In genomic region chr17:50464736-50465135, GRCh38 we compare ENCODE assay signal across 22 cellular contexts. TPM values are rescaled to one million over a fixed set of nuclear protein-coding genes. Genes with fewer than 3 reads are reported as not detected.
"Had no signal": no experiment of that assay in that cellular context is flagged by ENCODE, and none has a peak within 500 bp of the region (broad histone marks: within the 10 kb centered on the region; RNA-seq: fewer than 3 reads in every experiment).

No MANE protein-coding gene starts in this region.

- H3K36me3 Mint-ChIP-seq: activated naive CD8-positive, alpha-beta T cell treated with anti-CD3 and anti-CD28 coated beads for 36 hours; WTC11 had no signal

- H3K9me3 Mint-ChIP-seq: activated CD4-positive, alpha-beta T cell treated with anti-CD3 and anti-CD28 coated beads, Interleukin-2, amount 10 ng/mL, durations not matched to agents 24 days and 14 days; activated naive CD8-positive, alpha-beta T cell treated with anti-CD3 and anti-CD28 coated beads for 36 hours; activated T-cell treated with anti-CD3 and anti-CD28 coated beads, Interleukin-2, amount 50 U/mL, for 4 hours; WTC11 had no signal

- ATAC-seq: activated T-cell treated with anti-CD3 and anti-CD28 coated beads, Interleukin-2, amount 50 U/mL, for 4 hours; PC-3; T-helper 17 cell; WTC11 had no signal

- H3K27ac ChIP-seq: brain microvascular endothelial cell, cardiac muscle cell had no signal

- H3K36me3 ChIP-seq: brain microvascular endothelial cell had no signal

- DNase-seq: activated CD4-positive, alpha-beta T cell treated with anti-CD3 and anti-CD28 coated beads for 1 hour; activated CD4-positive, alpha-beta T cell treated with anti-CD3 and anti-CD28 coated beads, Interleukin-2, amount 10 ng/mL, durations not matched to agents 24 days and 14 days; activated CD4-positive, alpha-beta T cell treated with anti-CD3 and anti-CD28 coated beads, Interleukin-2, amount 50 U/mL, for 48 hours; activated effector memory CD4-positive, alpha-beta T cell treated with anti-CD3 and anti-CD28 coated beads, Interleukin-2, amount 50 U/mL, for 16 hours; activated naive CD4-positive, alpha-beta T cell treated with Interleukin-2 at 50 U/mL for 16 hours; activated naive CD8-positive, alpha-beta T cell treated with anti-CD3 and anti-CD28 coated beads for 36 hours; activated T-cell treated with anti-CD3 and anti-CD28 coated beads, Interleukin-2, amount 50 U/mL, for 4 hours; brain microvascular endothelial cell; Karpas-422; MM.1S; NCI-H1436; NCI-H1694 treated with DMSO at 0.1 percent for 48 hours; NCI-H2029 treated with DMSO at 0.1 percent for 48 hours; NCI-H446; NCI-H524; NCI-H748 treated with DMSO at 0.1 percent for 48 hours; PC-3; SIG-M5; T-helper 17 cell; T-helper 9 cell had no signal

- H3K4me3 Mint-ChIP-seq: activated CD4-positive, alpha-beta T cell treated with anti-CD3 and anti-CD28 coated beads, Interleukin-2, amount 10 ng/mL, durations not matched to agents 24 days and 14 days; activated naive CD8-positive, alpha-beta T cell treated with anti-CD3 and anti-CD28 coated beads for 36 hours; activated T-cell treated with anti-CD3 and anti-CD28 coated beads, Interleukin-2, amount 50 U/mL, for 4 hours; T-helper 17 cell; WTC11 had no signal

- H3K27ac Mint-ChIP-seq: activated CD4-positive, alpha-beta T cell treated with anti-CD3 and anti-CD28 coated beads, Interleukin-2, amount 10 ng/mL, durations not matched to agents 24 days and 14 days; activated naive CD8-positive, alpha-beta T cell treated with anti-CD3 and anti-CD28 coated beads for 36 hours; T-helper 17 cell; WTC11 had no signal

- H3K4me3 ChIP-seq: cardiac muscle cell had no signal

- H3K4me1 Mint-ChIP-seq: activated naive CD8-positive, alpha-beta T cell treated with anti-CD3 and anti-CD28 coated beads for 36 hours had no signal

RNA-seq across cellular contexts. Expression of gene CHAD, which starts 3.9 kb away (rescaled TPM):
- total RNA-seq: activated CD4-positive, alpha-beta T cell treated with anti-CD3 and anti-CD28 coated beads, Interleukin-2, amount 10 ng/mL, durations not matched to agents 24 days and 14 days; activated naive CD8-positive, alpha-beta T cell treated with anti-CD3 and anti-CD28 coated beads for 36 hours; activated T-cell treated with anti-CD3 and anti-CD28 coated beads, Interleukin-2, amount 50 U/mL, for 4 hours; cardiac muscle cell; PC-3; T-helper 17 cell had no signal
